Comparison of ENCODE assay signal across 13 cellular contexts in genomic region chr3:19645093-19645492, GRCh38.
DNase-seq lines count a peak whose midpoint lies in the region; ATAC-seq and TF ChIP-seq lines count a peak whose summit lies in the region.
"Had no signal": no experiment of that assay in that cellular context is flagged by ENCODE, and none has a peak within 500 bp of the region (broad histone marks: within the 10 kb centered on the region; RNA-seq: fewer than 3 reads in every experiment).

No MANE protein-coding gene starts in this region.

- no peaks in the 10 kb centered on the region for H3K27me3 Mint-ChIP-seq in glutamatergic neuron (ENCODE audit: unreplicated experiment)
- H3K27me3 Mint-ChIP-seq in activated CD8-positive, alpha-beta T cell treated with anti-CD3 and anti-CD28 coated beads for 36 hours, result no peaks in the 10 kb centered on the region

- H3K9ac ChIP-seq in mammary epithelial cell (ENCODE audit: insufficient read depth, low read length), result no peak overlapping the region

- dilution Hi-C loops in mammary epithelial cell (cut with HindIII; ENCODE audit: low sequenced_read_pairs), result no loop called here

- H3K27ac Mint-ChIP-seq in glutamatergic neuron (ENCODE audit: unreplicated experiment), result no peak overlapping the region
- no peak overlapping the region for H3K27ac Mint-ChIP-seq in activated CD8-positive, alpha-beta T cell treated with anti-CD3 and anti-CD28 coated beads for 36 hours
- H3K27ac Mint-ChIP-seq: nephron progenitor cell; T-helper 2 cell treated with Interferon-gamma antibody and Interleukin-4, amounts not matched to agents 5 μg/mL and 100 μg/mL, for 36 hours had no signal

- no peaks in the 10 kb centered on the region for H3K9me3 Mint-ChIP-seq in glutamatergic neuron (ENCODE audit: unreplicated experiment)
- H3K9me3 Mint-ChIP-seq in activated CD8-positive, alpha-beta T cell treated with anti-CD3 and anti-CD28 coated beads for 36 hours, result peaks cover 2% of the 10 kb centered on the region
- H3K9me3 Mint-ChIP-seq: T-helper 2 cell treated with Interferon-gamma antibody and Interleukin-4, amounts not matched to agents 5 μg/mL and 100 μg/mL, for 36 hours had no signal

- DNase-seq in GM13976 (ENCODE audit: low spot score), result peak; percentile 32
- peak; percentile 2 for DNase-seq in mammary epithelial cell
- DNase-seq in glutamatergic neuron, result no peak
- DNase-seq in A673 (ENCODE audit: low spot score), result no peak
- no peak for DNase-seq in Right ventricle myocardium superior
- DNase-seq in activated CD8-positive, alpha-beta T cell treated with anti-CD3 and anti-CD28 coated beads for 36 hours, result no peak
- DNase-seq: activated T-cell treated with anti-CD3 and anti-CD28 coated beads, Interleukin-2, amount 50 U/mL, for 1 hour; NCI-H1092; nephron progenitor cell; stimulated activated CD4-positive, alpha-beta T cell treated with anti-CD3 and anti-CD28 coated beads, Interleukin-12 subunit alpha, Interleukin-12 subunit beta, amount 100 ng/mL, for 4 hours had no signal

- H3K4me3 ChIP-seq in mammary epithelial cell (replicated peaks in 1 of 3; ENCODE audit: insufficient read depth in 1 of 3, low read depth in 2 of 3, low read length in 3 of 3), result no peak overlapping the region
- no peak overlapping the region for H3K4me3 ChIP-seq in A673 (ENCODE audit: low read depth, low read length, poor library complexity, severe bottlenecking)

- WGBS in mammary epithelial cell (ENCODE audit: low coverage, missing lambda C conversion rate), result 11% methylated on average over 2 of the region's 2 CpGs

- no peaks in the 10 kb centered on the region for H3K27me3 ChIP-seq in mammary epithelial cell (ENCODE audit: insufficient read depth, low read length)
- H3K27me3 ChIP-seq in A673 (replicated peaks; ENCODE audit: insufficient read depth, low read depth, low read length, poor library complexity), result no peaks in the 10 kb centered on the region

- in situ Hi-C loops in GM13976 (cut with MboI; ENCODE audit: low sequenced_read_pairs, unreplicated experiment) (no loop called here), mammary epithelial cell (cut with MboI; ENCODE audit: low sequenced_read_pairs in 2 of 2) (no loop called here)

- no peaks in the 10 kb centered on the region for H3K36me3 ChIP-seq in mammary epithelial cell (ENCODE audit: insufficient read depth, low read length)
- H3K36me3 ChIP-seq in A673 (ENCODE audit: insufficient read depth, low read length, poor library complexity, severe bottlenecking), result no peaks in the 10 kb centered on the region

- BruUV-seq in mammary epithelial cell (replicated peaks; lab: Mats Ljungman, UMichigan) (no TSS peak), A673 (replicated peaks; lab: Mats Ljungman, UMichigan) (no TSS peak)

- H3K4me2 ChIP-seq in mammary epithelial cell (ENCODE audit: insufficient read depth, low read depth, low read length), result no peak overlapping the region

- no peaks in the 10 kb centered on the region for H3K4me1 Mint-ChIP-seq in glutamatergic neuron (ENCODE audit: low read depth, unreplicated experiment)
- H3K4me1 Mint-ChIP-seq in activated CD8-positive, alpha-beta T cell treated with anti-CD3 and anti-CD28 coated beads for 36 hours (ENCODE audit: low read depth), result no peaks in the 10 kb centered on the region
- H3K4me1 Mint-ChIP-seq: nephron progenitor cell had no signal

- no peak overlapping the region for H3K4me3 Mint-ChIP-seq in glutamatergic neuron (ENCODE audit: unreplicated experiment)
- H3K4me3 Mint-ChIP-seq in activated CD8-positive, alpha-beta T cell treated with anti-CD3 and anti-CD28 coated beads for 36 hours, result no peak overlapping the region
- H3K4me3 Mint-ChIP-seq: nephron progenitor cell; T-helper 2 cell treated with Interferon-gamma antibody and Interleukin-4, amounts not matched to agents 5 μg/mL and 100 μg/mL, for 36 hours had no signal

- no peaks in the 10 kb centered on the region for H4K20me1 ChIP-seq in mammary epithelial cell (ENCODE audit: insufficient read depth, low read length)

- intact Hi-C loops in mammary epithelial cell (cut with micrococcal nuclease) (no loop called here), A673 (cut with micrococcal nuclease; ENCODE audit: unreplicated experiment) (no loop called here), Right ventricle myocardium superior (cut with DNase I) (no loop called here)
- intact Hi-C loops in activated CD8-positive, alpha-beta T cell treated with anti-CD3 and anti-CD28 coated beads for 36 hours (cut with micrococcal nuclease), result no loop called here

- H3K36me3 Mint-ChIP-seq in glutamatergic neuron (ENCODE audit: unreplicated experiment), result no peaks in the 10 kb centered on the region
- no peaks in the 10 kb centered on the region for H3K36me3 Mint-ChIP-seq in activated CD8-positive, alpha-beta T cell treated with anti-CD3 and anti-CD28 coated beads for 36 hours (ENCODE audit: low read depth)

- no peaks in the 10 kb centered on the region for H3K4me1 ChIP-seq in mammary epithelial cell (ENCODE audit: insufficient read depth, low read length)
- no peaks in the 10 kb centered on the region for H3K4me1 ChIP-seq in A673 (ENCODE audit: insufficient read depth, low read length, poor library complexity, severe bottlenecking)

- ATAC-seq in GM19351 (IDR thresholded peaks at IDR 0.05; ENCODE audit: unreplicated experiment), result peak; percentile 77
- peak; percentile 60 for ATAC-seq in HG03354 (IDR thresholded peaks at IDR 0.05; ENCODE audit: poor library complexity, severe bottlenecking, unreplicated experiment)
- no peak for ATAC-seq in Right ventricle myocardium superior (ENCODE audit: poor library complexity)
- ATAC-seq in activated CD8-positive, alpha-beta T cell treated with anti-CD3 and anti-CD28 coated beads for 36 hours, result no peak

- CTCF ChIA-PET in mammary epithelial cell (lab: Charles Lee; ENCODE audit: low non-redundant PET) (no interaction called here), A673 (lab: Charles Lee) (no interaction called here)
- CTCF ChIA-PET in activated CD8-positive, alpha-beta T cell treated with anti-CD3 and anti-CD28 coated beads for 36 hours (lab: Charles Lee), result no interaction called here

- H3K27ac ChIP-seq in mammary epithelial cell (ENCODE audit: insufficient read depth, low read depth, low read length), result no peak overlapping the region
- H3K27ac ChIP-seq in A673 (ENCODE audit: low read depth, low read length, poor library complexity, severe bottlenecking), result no peak overlapping the region

- H3K9me3 ChIP-seq in mammary epithelial cell (replicated peaks; ENCODE audit: insufficient read depth, low read length) (peaks cover 2% of the 10 kb centered on the region), A673 (ENCODE audit: low read depth, low read length, poor library complexity, severe bottlenecking) (peaks cover 18% of the 10 kb centered on the region)

- POLR2A ChIA-PET in A673 (lab: Charles Lee; ENCODE audit: low non-redundant PET), result no interaction called here
- POLR2A ChIA-PET in activated CD8-positive, alpha-beta T cell treated with anti-CD3 and anti-CD28 coated beads for 36 hours (lab: Charles Lee), result no interaction called here

- TF ChIP-seq CTCF in GM13976 (IDR thresholded peaks at IDR 0.05; ENCODE audit: borderline replicate concordance, control extremely low read depth, extremely low read depth, insufficient read depth, missing control alignments), result no peak
- no peak for TF ChIP-seq CTCF in mammary epithelial cell (conservative IDR thresholded peaks at IDR 0.05 in 1 of 2, IDR thresholded peaks at IDR 0.05 in 1 of 2; ENCODE audit: extremely low read depth in 1 of 2, insufficient read depth in 1 of 2, low read depth in 1 of 2, low read length in 2 of 2)
- no peak for TF ChIP-seq CTCF in glutamatergic neuron (IDR thresholded peaks at IDR 0.05; ENCODE audit: partially characterized antibody, unreplicated experiment)
- no peak for TF ChIP-seq CTCF in A673 (conservative IDR thresholded peaks at IDR 0.05; ENCODE audit: low read depth, low read length)
- no peak for TF ChIP-seq CTCF in activated CD8-positive, alpha-beta T cell treated with anti-CD3 and anti-CD28 coated beads for 36 hours (IDR thresholded peaks at IDR 0.05)

- H2AFZ ChIP-seq in mammary epithelial cell (ENCODE audit: low read depth, low read length), result no peak overlapping the region

- no peaks in the 10 kb centered on the region for H3K79me2 ChIP-seq in mammary epithelial cell (ENCODE audit: insufficient read depth, low read length)

Comparison
In these comparisons a context has a peak if more than half of its experiments do, and no peak if none do; other contexts are left out.
1. DNase-seq: peak in GM13976 (single experiment) and mammary epithelial cell (single experiment); none in glutamatergic neuron (single experiment), A673 (single experiment), Right ventricle myocardium superior (single experiment) and activated CD8-positive, alpha-beta T cell treated with anti-CD3 and anti-CD28 coated beads for 36 hours (single experiment).
2. ATAC-seq: peak in GM19351 (single experiment) and HG03354 (single experiment); none in Right ventricle myocardium superior (single experiment) and activated CD8-positive, alpha-beta T cell treated with anti-CD3 and anti-CD28 coated beads for 36 hours (single experiment).